19 cellular contexts compared by ENCODE assay signal in the genomic region with DNA sequence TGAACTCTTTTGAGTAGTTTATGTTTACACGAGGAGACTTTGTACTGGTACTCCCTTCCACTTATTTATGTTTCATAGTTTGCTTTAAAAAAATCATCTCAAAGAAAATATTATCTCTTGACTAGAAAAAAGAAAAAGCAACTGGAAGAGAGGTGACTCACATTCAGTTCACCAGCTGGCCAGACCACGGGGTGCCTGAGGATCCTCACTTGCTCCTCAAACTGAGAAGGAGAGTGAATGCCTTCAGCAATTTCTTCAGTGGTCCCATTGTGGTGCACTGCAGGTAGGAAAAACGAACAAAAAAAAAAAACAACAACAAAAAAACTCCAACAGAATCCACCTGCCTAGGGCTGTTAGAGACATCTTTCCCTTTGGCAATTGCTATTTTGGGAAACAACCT.
DNase-seq lines count a peak whose midpoint lies in the region; ATAC-seq and TF ChIP-seq lines count a peak whose summit lies in the region.
"Had no signal": no experiment of that assay in that cellular context is flagged by ENCODE, and none has a peak within 500 bp of the region (broad histone marks: within the 10 kb centered on the region; RNA-seq: fewer than 3 reads in every experiment).

No MANE protein-coding gene starts in this region.

- no peak for TF ChIP-seq CTCF in natural killer cell (IDR thresholded peaks at IDR 0.05)
- no peak for TF ChIP-seq CTCF in choroid plexus epithelial cell (conservative IDR thresholded peaks at IDR 0.05; ENCODE audit: low read depth, low read length)

- H3K27me3 Mint-ChIP-seq in natural killer cell treated with Interleukin-12 subunit alpha and Interleukin-12 subunit beta and Interleukin-15 and Interleukin-18, amount 100 ng/mL, for 72 hours, result no peaks in the 10 kb centered on the region
- H3K27me3 Mint-ChIP-seq in natural killer cell (ENCODE audit: low read depth in 2 of 2), result no peaks in the 10 kb centered on the region

- intact Hi-C loops in natural killer cell (cut with micrococcal nuclease) (loop anchor here (5.0 kb wide), 1 partner anchor 39 kb away; no protein-coding TSS in a partner anchor), left cardiac atrium (cut with DNase I) (no loop called here)

- H3K9me3 Mint-ChIP-seq in natural killer cell treated with Interleukin-12 subunit alpha and Interleukin-12 subunit beta and Interleukin-15 and Interleukin-18, amount 100 ng/mL, for 72 hours, result peaks cover 8% of the 10 kb centered on the region
- H3K9me3 Mint-ChIP-seq in natural killer cell, result peaks cover 0 to 2% of the 10 kb centered on the region in 2 donors

- H3K4me1 Mint-ChIP-seq in natural killer cell treated with Interleukin-12 subunit alpha and Interleukin-12 subunit beta and Interleukin-15 and Interleukin-18, amount 100 ng/mL, for 72 hours (ENCODE audit: low read depth in 2 of 2), result peaks cover 30 to 45% of the 10 kb centered on the region in 2 donors
- peaks cover 44 to 56% of the 10 kb centered on the region in 2 donors for H3K4me1 Mint-ChIP-seq in natural killer cell

- no peak overlapping the region for H3K4me3 Mint-ChIP-seq in natural killer cell treated with Interleukin-12 subunit alpha and Interleukin-12 subunit beta and Interleukin-15 and Interleukin-18, amount 100 ng/mL, for 72 hours
- no peak overlapping the region for H3K4me3 Mint-ChIP-seq in natural killer cell
- H3K4me3 Mint-ChIP-seq: activated T-helper 1 cell treated with anti-CD3 and anti-CD28 coated beads, Interleukin-12 subunit alpha, Interleukin-12 subunit beta, Interleukin-2, Interleukin-4 antibody, amounts not matched to agents 30 ng/mL and 10 ng/mL and 1 ng/mL, durations not matched to agents 14 hours and 24 hours and 36 hours had no signal

- peaks cover 41% of the 10 kb centered on the region for H3K36me3 Mint-ChIP-seq in natural killer cell treated with Interleukin-12 subunit alpha and Interleukin-12 subunit beta and Interleukin-15 and Interleukin-18, amount 100 ng/mL, for 72 hours
- H3K36me3 Mint-ChIP-seq in natural killer cell, result peaks cover 47% of the 10 kb centered on the region

- peak overlapping the region; percentile 13 to 57 for H3K27ac Mint-ChIP-seq in natural killer cell treated with Interleukin-12 subunit alpha and Interleukin-12 subunit beta and Interleukin-15 and Interleukin-18, amount 100 ng/mL, for 72 hours
- H3K27ac Mint-ChIP-seq in natural killer cell, result peak overlapping the region in 1 of 2 donors; percentile 75

- no peak overlapping the region for H3K4me3 ChIP-seq in choroid plexus epithelial cell (ENCODE audit: low read depth, low read length)
- H3K4me3 ChIP-seq: prostate gland, tibial artery had no signal

- ATAC-seq in natural killer cell treated with Interleukin-12 subunit alpha and Interleukin-12 subunit beta and Interleukin-15 and Interleukin-18, amount 100 ng/mL, for 72 hours, result no peak
- no peak for ATAC-seq in natural killer cell
- no peak for ATAC-seq in left cardiac atrium
- ATAC-seq in GM18909 (IDR thresholded peaks at IDR 0.05; ENCODE audit: poor library complexity, unreplicated experiment), result no peak
- ATAC-seq: Panc1 had no signal

- no peak for DNase-seq in natural killer cell treated with Interleukin-12 subunit alpha and Interleukin-12 subunit beta and Interleukin-15 and Interleukin-18, amount 100 ng/mL, for 72 hours (ENCODE audit: low spot score)
- DNase-seq in natural killer cell (no peak), M059J (ENCODE audit: low read depth) (peak; percentile 38), choroid plexus epithelial cell (ENCODE audit: low read depth) (peak; percentile 83), smooth muscle cell of the brain vasculature (ENCODE audit: low read depth, low spot score) (peak; percentile 78), left cardiac atrium (no peak), mucosa of gallbladder (ENCODE audit: low spot score) (no peak)
- DNase-seq: activated CD4-positive, alpha-beta T cell treated with anti-CD3 and anti-CD28 coated beads for 1 hour; BE2C; DND-41; kidney; NCI-H1092 treated with DMSO at 0.1 percent for 48 hours; NCI-H510A; stimulated activated CD8-positive, alpha-beta memory T cell treated with anti-CD3 and anti-CD28 coated beads, Interleukin-4, amount 100 ng/mL, for 48 hours; tibial artery had no signal

Comparison
In these comparisons a context has a peak if more than half of its experiments do, and no peak if none do; other contexts are left out.
1. DNase-seq: peak in M059J (single experiment), choroid plexus epithelial cell (single experiment) and smooth muscle cell of the brain vasculature (single experiment); none in natural killer cell treated with Interleukin-12 subunit alpha and Interleukin-12 subunit beta and Interleukin-15 and Interleukin-18, amount 100 ng/mL, for 72 hours (single experiment), natural killer cell (single experiment), left cardiac atrium (single experiment) and mucosa of gallbladder (single experiment).